20 cellular contexts compared by ENCODE assay signal in the genomic region with DNA sequence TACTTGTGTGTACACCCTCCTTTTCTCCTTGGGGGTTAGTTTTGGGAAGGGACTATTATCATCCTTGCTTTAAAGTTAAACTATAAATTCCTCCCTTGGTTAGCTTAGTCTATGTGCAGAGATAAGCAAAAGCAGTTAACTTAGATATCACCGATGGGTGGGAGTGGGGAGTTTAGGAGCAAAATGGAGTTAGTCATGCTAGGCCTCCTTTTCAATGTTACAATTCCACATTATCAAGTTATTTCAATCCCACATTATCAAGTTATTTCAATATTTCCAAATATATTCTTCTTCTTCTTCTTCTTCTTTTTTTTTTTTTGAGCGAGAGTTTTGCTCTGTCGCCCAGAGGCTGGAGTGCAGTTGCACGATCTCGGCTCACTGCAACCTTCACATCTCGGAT. TPM values are rescaled to one million over a fixed set of nuclear protein-coding genes. Genes with fewer than 3 reads are reported as not detected.
DNase-seq lines count a peak whose midpoint lies in the region; ATAC-seq and TF ChIP-seq lines count a peak whose summit lies in the region.
"Had no signal": no experiment of that assay in that cellular context is flagged by ENCODE, and none has a peak within 500 bp of the region (broad histone marks: within the 10 kb centered on the region; RNA-seq: fewer than 3 reads in every experiment).

No MANE protein-coding gene starts in this region.

- H3K27ac Mint-ChIP-seq in activated naive CD8-positive, alpha-beta T cell = no peak overlapping the region
- no peak overlapping the region for H3K27ac Mint-ChIP-seq in activated naive CD8-positive, alpha-beta T cell treated with anti-CD3 and anti-CD28 coated beads for 36 hours
- H3K27ac Mint-ChIP-seq in activated CD8-positive, alpha-beta T cell treated with anti-CD3 and anti-CD28 coated beads for 36 hours = no peak overlapping the region
- H3K27ac Mint-ChIP-seq in immature natural killer cell (peak overlapping the region in 3 of 6 donors; percentile 7 to 30 (median 16)), progenitor cell of endocrine pancreas (no peak overlapping the region)

- peaks cover 21% of the 10 kb centered on the region for H3K4me1 Mint-ChIP-seq in activated naive CD8-positive, alpha-beta T cell (ENCODE audit: low read depth)
- peaks cover 14% of the 10 kb centered on the region for H3K4me1 Mint-ChIP-seq in activated naive CD8-positive, alpha-beta T cell treated with anti-CD3 and anti-CD28 coated beads for 36 hours
- H3K4me1 Mint-ChIP-seq in activated CD8-positive, alpha-beta T cell treated with anti-CD3 and anti-CD28 coated beads for 36 hours (ENCODE audit: low read depth) = peaks cover 9% of the 10 kb centered on the region
- peaks cover 23 to 34% of the 10 kb centered on the region in 2 donors for H3K4me1 Mint-ChIP-seq in immature natural killer cell
- H3K4me1 Mint-ChIP-seq in progenitor cell of endocrine pancreas (ENCODE audit: low read depth) = peaks cover 16% of the 10 kb centered on the region

- ATAC-seq in activated CD8-positive, alpha-beta T cell treated with anti-CD3 and anti-CD28 coated beads for 36 hours = no peak
- no peak for ATAC-seq in GM19324 (IDR thresholded peaks at IDR 0.05; ENCODE audit: low FRiP score, unreplicated experiment)
- ATAC-seq: body of pancreas; HCT116; heart right ventricle; left colon; sciatic nerve; stimulated activated naive CD8-positive, alpha-beta T cell treated with anti-CD3 and anti-CD28 coated beads, Interleukin-15, amount 100 ng/mL, for 72 hours had no signal

- peak overlapping the region; percentile 51 for H3K4me3 Mint-ChIP-seq in activated naive CD8-positive, alpha-beta T cell
- no peak overlapping the region for H3K4me3 Mint-ChIP-seq in activated naive CD8-positive, alpha-beta T cell treated with anti-CD3 and anti-CD28 coated beads for 36 hours
- peak overlapping the region; percentile 12 for H3K4me3 Mint-ChIP-seq in activated CD8-positive, alpha-beta T cell treated with anti-CD3 and anti-CD28 coated beads for 36 hours
- H3K4me3 Mint-ChIP-seq in immature natural killer cell (peak overlapping the region; percentile 34 to 65 (median 49)), progenitor cell of endocrine pancreas (ENCODE audit: low read depth) (peak overlapping the region; percentile 37)

- TF ChIP-seq POLR2A in erythroblast (IDR thresholded peaks at IDR 0.05; ENCODE audit: low read length) = no peak

- CTCF ChIA-PET in activated CD8-positive, alpha-beta T cell treated with anti-CD3 and anti-CD28 coated beads for 36 hours (lab: Charles Lee) = interaction anchor here (1.9 kb wide), 1 partner anchor 37 kb away, joined by 7 read pairs; no protein-coding TSS in a partner anchor

- no peak overlapping the region for H3K27ac ChIP-seq in substantia nigra (ENCODE audit: low read depth, low read length, poor library complexity, severe bottlenecking)

- no peaks in the 10 kb centered on the region for H3K27me3 Mint-ChIP-seq in activated naive CD8-positive, alpha-beta T cell
- H3K27me3 Mint-ChIP-seq in activated naive CD8-positive, alpha-beta T cell treated with anti-CD3 and anti-CD28 coated beads for 36 hours = no peaks in the 10 kb centered on the region
- no peaks in the 10 kb centered on the region for H3K27me3 Mint-ChIP-seq in activated CD8-positive, alpha-beta T cell treated with anti-CD3 and anti-CD28 coated beads for 36 hours
- H3K27me3 Mint-ChIP-seq in immature natural killer cell (ENCODE audit: low read depth in 3 of 3) (peaks cover 0 to 4% (median 2%) of the 10 kb centered on the region in 3 donors), progenitor cell of endocrine pancreas (no peaks in the 10 kb centered on the region)
- H3K27me3 Mint-ChIP-seq: memory B cell; stimulated activated naive CD8-positive, alpha-beta T cell treated with anti-CD3 and anti-CD28 coated beads, Interleukin-15, amount 100 ng/mL, for 72 hours had no signal

- intact Hi-C loops in activated CD8-positive, alpha-beta T cell treated with anti-CD3 and anti-CD28 coated beads for 36 hours (cut with micrococcal nuclease) = no loop called here

- TF ChIP-seq CTCF in activated CD8-positive, alpha-beta T cell treated with anti-CD3 and anti-CD28 coated beads for 36 hours (IDR thresholded peaks at IDR 0.05) = no peak
- TF ChIP-seq CTCF in progenitor cell of endocrine pancreas (IDR thresholded peaks at IDR 0.05; ENCODE audit: unreplicated experiment) = no peak

- peaks cover 7% of the 10 kb centered on the region for H3K36me3 Mint-ChIP-seq in activated naive CD8-positive, alpha-beta T cell
- no peaks in the 10 kb centered on the region for H3K36me3 Mint-ChIP-seq in activated naive CD8-positive, alpha-beta T cell treated with anti-CD3 and anti-CD28 coated beads for 36 hours
- H3K36me3 Mint-ChIP-seq in activated CD8-positive, alpha-beta T cell treated with anti-CD3 and anti-CD28 coated beads for 36 hours (ENCODE audit: low read depth) = no peaks in the 10 kb centered on the region
- no peaks in the 10 kb centered on the region for H3K36me3 Mint-ChIP-seq in immature natural killer cell
- H3K36me3 Mint-ChIP-seq in progenitor cell of endocrine pancreas (ENCODE audit: insufficient read depth) = no peaks in the 10 kb centered on the region

- DNase-seq in activated naive CD8-positive, alpha-beta T cell treated with anti-CD3 and anti-CD28 coated beads for 36 hours = no peak
- no peak for DNase-seq in activated CD8-positive, alpha-beta T cell treated with anti-CD3 and anti-CD28 coated beads for 36 hours
- DNase-seq in immature natural killer cell (no peak), progenitor cell of endocrine pancreas (ENCODE audit: low spot score, unreplicated experiment) (no peak), erythroblast (lab: John Stamatoyannopoulos, UW) (no peak), substantia nigra (lab: John Stamatoyannopoulos, UW) (no peak)
- DNase-seq: activated CD4-positive, alpha-beta T cell treated with anti-CD3 and anti-CD28 coated beads, Interleukin-2, amount 50 U/mL, for 48 hours; heart right ventricle; IMR-90; NCI-H1105; NCI-H2029; stimulated activated naive CD8-positive, alpha-beta T cell treated with anti-CD3 and anti-CD28 coated beads, Interleukin-15, amount 100 ng/mL, for 72 hours; tibial artery had no signal

- no peaks in the 10 kb centered on the region for H3K9me3 Mint-ChIP-seq in activated naive CD8-positive, alpha-beta T cell (ENCODE audit: low read depth)
- no peaks in the 10 kb centered on the region for H3K9me3 Mint-ChIP-seq in activated naive CD8-positive, alpha-beta T cell treated with anti-CD3 and anti-CD28 coated beads for 36 hours
- H3K9me3 Mint-ChIP-seq in activated CD8-positive, alpha-beta T cell treated with anti-CD3 and anti-CD28 coated beads for 36 hours = peaks cover 3% of the 10 kb centered on the region
- H3K9me3 Mint-ChIP-seq in immature natural killer cell (peaks cover 0 to 2% (median 0%) of the 10 kb centered on the region in 6 donors), progenitor cell of endocrine pancreas (ENCODE audit: low read depth) (no peaks in the 10 kb centered on the region)

- POLR2A ChIA-PET in activated CD8-positive, alpha-beta T cell treated with anti-CD3 and anti-CD28 coated beads for 36 hours (lab: Charles Lee) = interaction anchor here (0.6 kb wide), 1 partner anchor 35 kb away, joined by 3 read pairs; no protein-coding TSS in a partner anchor

RNA-seq across cellular contexts. Expression of a gene that starts 1.7 kb away (rescaled TPM):
- total RNA-seq in activated naive CD8-positive, alpha-beta T cell treated with anti-CD3 and anti-CD28 coated beads for 36 hours = 1 to 10 TPM; 4.9 to 7.0 TPM
- 1 to 10 TPM; 5.1 to 6.9 TPM for total RNA-seq in activated CD8-positive, alpha-beta T cell treated with anti-CD3 and anti-CD28 coated beads for 36 hours
- 10 to 100 TPM; 26.3 to 53.8 (median 50.1) TPM for polyA plus RNA-seq in immature natural killer cell
- total RNA-seq in progenitor cell of endocrine pancreas = 36.1 and 36.6 TPM in 2 replicates
